1 cellular context compared by ENCODE assay signal in the genomic region with DNA sequence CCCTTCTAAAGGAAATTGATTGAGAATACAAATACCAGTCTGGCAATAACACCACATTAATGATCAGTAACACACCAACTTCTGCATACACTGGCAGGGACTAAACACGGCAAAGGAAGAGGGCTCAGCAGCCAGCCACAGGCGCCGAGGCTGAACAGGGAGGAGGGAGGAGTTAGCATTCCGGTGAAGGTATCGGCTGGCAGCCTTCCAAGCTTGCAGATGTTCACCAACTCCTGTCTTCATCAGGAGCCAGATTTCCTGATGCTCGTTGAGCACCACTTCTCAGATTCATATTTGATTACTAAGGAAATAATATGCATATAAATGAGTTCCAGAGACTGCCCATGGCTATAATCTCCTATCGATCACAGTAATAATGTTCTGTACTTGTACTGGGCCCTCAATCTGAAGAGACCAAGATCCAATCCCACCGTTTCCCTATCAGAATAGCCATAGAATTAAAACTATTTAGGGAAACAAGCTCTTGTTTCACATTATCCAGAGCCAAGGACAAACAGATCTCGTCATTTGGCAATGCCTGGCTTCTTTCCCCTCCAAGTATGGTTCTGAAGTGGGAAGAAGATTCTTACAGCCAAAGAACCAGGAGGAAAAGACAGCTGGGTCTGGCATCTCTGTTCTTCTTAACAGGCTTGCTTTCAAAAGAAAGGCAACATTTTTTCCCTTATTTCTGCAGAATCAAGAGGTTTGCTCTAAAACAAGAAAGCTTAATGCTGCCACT.
TF ChIP-seq lines count a peak whose summit lies in the region.

No MANE protein-coding gene starts in this region.

TF ChIP-seq in HEK293, 187 proteins besides CTCF, POLR2A, EP300 and RAD21 (continued from another document):
- TF ChIP-seq ZNF221 (tag by site-specific recombination; IDR thresholded peaks at IDR 0.05; ENCODE audit: borderline replicate concordance) (no peak), ZNF354C (tag by site-specific recombination; IDR thresholded peaks at IDR 0.05; ENCODE audit: borderline replicate concordance, low read depth) (no peak), AEBP2 (tag by site-specific recombination; IDR thresholded peaks at IDR 0.05; ENCODE audit: borderline replicate concordance) (no peak), ZEB2 (tag by site-specific recombination; IDR thresholded peaks at IDR 0.05) (no peak), KLF7 (tag by site-specific recombination; IDR thresholded peaks at IDR 0.05; ENCODE audit: borderline replicate concordance) (no peak), ZBTB6 (tag by site-specific recombination; IDR thresholded peaks at IDR 0.05) (no peak), ZNF513 (tag by site-specific recombination; IDR thresholded peaks at IDR 0.05) (no peak), OVOL3 (tag by site-specific recombination; IDR thresholded peaks at IDR 0.05) (no peak), ZNF677 (tag by site-specific recombination; IDR thresholded peaks at IDR 0.05) (no peak), ZNF777 (tag by site-specific recombination; IDR thresholded peaks at IDR 0.05; ENCODE audit: borderline replicate concordance) (no peak), HOXC10 (CRISPR knock-in tag; IDR thresholded peaks at IDR 0.05) (no peak)
- TF ChIP-seq, protein P1, sequence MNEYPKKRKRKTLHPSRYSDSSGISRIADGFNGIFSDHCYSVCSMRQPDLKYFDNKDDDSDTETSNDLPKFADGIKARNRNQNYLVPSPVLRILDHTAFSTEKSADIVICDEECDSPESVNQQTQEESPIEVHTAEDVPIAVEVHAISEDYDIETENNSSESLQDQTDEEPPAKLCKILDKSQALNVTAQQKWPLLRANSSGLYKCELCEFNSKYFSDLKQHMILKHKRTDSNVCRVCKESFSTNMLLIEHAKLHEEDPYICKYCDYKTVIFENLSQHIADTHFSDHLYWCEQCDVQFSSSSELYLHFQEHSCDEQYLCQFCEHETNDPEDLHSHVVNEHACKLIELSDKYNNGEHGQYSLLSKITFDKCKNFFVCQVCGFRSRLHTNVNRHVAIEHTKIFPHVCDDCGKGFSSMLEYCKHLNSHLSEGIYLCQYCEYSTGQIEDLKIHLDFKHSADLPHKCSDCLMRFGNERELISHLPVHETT (tag by site-specific recombination; IDR thresholded peaks at IDR 0.05), result no peak
TF ChIP-seq in HEK293: peak in this region for 4.
